Comparison of ENCODE assay signal across 12 cellular contexts in the genomic region with DNA sequence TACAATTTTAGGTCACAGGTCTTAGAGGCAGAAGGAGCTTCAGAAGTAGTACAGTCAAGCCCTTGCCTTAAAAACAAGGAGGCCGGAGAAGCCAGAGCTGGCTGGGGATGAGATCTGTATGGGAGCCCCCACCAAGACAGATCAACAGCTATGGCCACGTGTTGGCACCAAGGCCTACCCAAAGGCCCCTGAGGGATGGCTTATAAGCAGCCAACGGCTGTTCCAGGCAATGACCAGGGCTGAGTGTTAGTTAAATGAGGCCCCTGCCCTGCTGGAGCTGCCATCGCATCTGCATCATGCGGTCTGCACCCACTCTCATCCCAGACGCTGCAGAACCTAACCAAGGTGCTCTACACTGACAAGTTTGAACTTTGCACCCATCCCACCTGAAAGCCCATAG. TPM values are rescaled to one million over a fixed set of nuclear protein-coding genes. Genes with fewer than 3 reads are reported as not detected.
DNase-seq lines count a peak whose midpoint lies in the region; ATAC-seq, FAIRE-seq and TF ChIP-seq lines count a peak whose summit lies in the region.
"Had no signal": no experiment of that assay in that cellular context is flagged by ENCODE, and none has a peak within 500 bp of the region (broad histone marks: within the 10 kb centered on the region; RNA-seq: fewer than 3 reads in every experiment).

No MANE protein-coding gene starts in this region.

- H3K23ac ChIP-seq in mesendoderm (ENCODE audit: low read length): no peak overlapping the region

- H3K9ac ChIP-seq in HepG2 (ENCODE audit: insufficient read depth, low read depth, low read length) (no peak overlapping the region), mesendoderm (ENCODE audit: low read length) (no peak overlapping the region)

- H3K27me3 ChIP-seq in HepG2 (ENCODE audit: control insufficient read depth in 1 of 2, insufficient read depth in 2 of 2, low read length in 2 of 2): no peaks in the 10 kb centered on the region
- H3K27me3 ChIP-seq in right lobe of liver: no peaks in the 10 kb centered on the region
- H3K27me3 ChIP-seq in osteoblast (ENCODE audit: insufficient read depth, low read length): no peaks in the 10 kb centered on the region
- H3K27me3 ChIP-seq in mesendoderm (ENCODE audit: insufficient read depth, low read length, poor library complexity): no peaks in the 10 kb centered on the region

- CTCF ChIA-PET in HepG2 (lab: Yijun Ruan, JAX; ENCODE audit: low intra/inter-chr PET ratio, low total read pairs): no interaction called here

- H3K27ac ChIP-seq in HepG2 (ENCODE audit: extremely low read length, insufficient read depth, low read length) (no peak overlapping the region), right lobe of liver (peak overlapping the region in 1 of 3 donors; percentile 84), cingulate gyrus (ENCODE audit: low read depth, low read length) (peak overlapping the region; percentile 80), osteoblast (ENCODE audit: low read depth, low read length) (peak overlapping the region; percentile 15), mesendoderm (ENCODE audit: low read depth, low read length) (no peak overlapping the region)

- WGBS in HepG2 (ENCODE audit: low lambda C conversion rate): 74% methylated on average over 5 of the region's 6 CpGs
- WGBS in right lobe of liver (ENCODE audit: insufficient coverage, low coverage, low lambda C conversion rate, missing lambda C conversion rate): 63% methylated on average over 3 of the region's 6 CpGs
- WGBS in mesendoderm (ENCODE audit: extremely low coverage, insufficient coverage, low lambda C conversion rate): no CpG with 5 or more reads among the region's 6 CpGs

- TF ChIP-seq POLR2A in HepG2 (IDR thresholded peaks at IDR 0.05; ENCODE audit: insufficient read depth in 1 of 2, low read depth in 2 of 2, low read length in 2 of 2): no peak
- no peak for TF ChIP-seq POLR2A in right lobe of liver (IDR thresholded peaks at IDR 0.05)

- H3K56ac ChIP-seq in mesendoderm (ENCODE audit: low read length): no peak overlapping the region

- H2BK15ac ChIP-seq in mesendoderm (replicated peaks; ENCODE audit: low read depth): no peak overlapping the region

- no peak overlapping the region for H4K8ac ChIP-seq in mesendoderm (ENCODE audit: low read depth, low read length)

- H4K5ac ChIP-seq in mesendoderm (ENCODE audit: low read length): no peak overlapping the region

- FAIRE-seq in HepG2 (lab: Jason Lieb, UNC): no peak
- FAIRE-seq: K562 had no signal

- no peak overlapping the region for H2BK5ac ChIP-seq in mesendoderm (ENCODE audit: low read length)

- no peak overlapping the region for H2AK5ac ChIP-seq in mesendoderm (ENCODE audit: low read length)

- no peak for TF ChIP-seq EP300 in HepG2 (IDR thresholded peaks at IDR 0.05; ENCODE audit: low read depth in 2 of 2, low read length in 2 of 2)
- TF ChIP-seq EP300 in HepG2 (CRISPR knock-in tag; IDR thresholded peaks at IDR 0.05; ENCODE audit: borderline replicate concordance): no peak

- H3K4me2 ChIP-seq in HepG2 (ENCODE audit: low read depth, low read length): no peak overlapping the region
- no peak overlapping the region for H3K4me2 ChIP-seq in osteoblast (ENCODE audit: insufficient read depth, low read length)
- H3K4me2 ChIP-seq in mesendoderm (ENCODE audit: low read length): no peak overlapping the region

- TF ChIP-seq CTCF in HepG2 (CRISPR knock-in tag; IDR thresholded peaks at IDR 0.05): no peak
- no peak for TF ChIP-seq CTCF in right lobe of liver (IDR thresholded peaks at IDR 0.05)
- TF ChIP-seq CTCF in osteoblast (IDR thresholded peaks at IDR 0.05; ENCODE audit: extremely low read depth, low read depth, low read length): no peak

- H2AFZ ChIP-seq in HepG2 (ENCODE audit: low read length): no peak overlapping the region
- no peak overlapping the region for H2AFZ ChIP-seq in osteoblast (ENCODE audit: low read length)

- ATAC-seq in HepG2: no peak
- no peak for ATAC-seq in right lobe of liver
- ATAC-seq in HG03521 (IDR thresholded peaks at IDR 0.05; ENCODE audit: unreplicated experiment): no peak

- peaks cover 44% of the 10 kb centered on the region for H3K79me1 ChIP-seq in mesendoderm (ENCODE audit: low read length)

- POLR2A ChIA-PET in HepG2 (lab: Yijun Ruan, JAX): interaction anchor here (0.9 to 2.1 kb wide), 6 partner anchors 10 to 46 kb away, joined by 3 to 6 read pairs (median 5); a partner anchor contains a TSS

- H3K4ac ChIP-seq in mesendoderm (ENCODE audit: low read depth, low read length): no peak overlapping the region

- no peaks in the 10 kb centered on the region for H3K9me3 ChIP-seq in HepG2 (ENCODE audit: low read length)
- no peaks in the 10 kb centered on the region for H3K9me3 ChIP-seq in right lobe of liver
- H3K9me3 ChIP-seq in osteoblast (ENCODE audit: low read depth, low read length): no peaks in the 10 kb centered on the region

- H3K4me3 ChIP-seq in HepG2 (replicated peaks in 1 of 3; ENCODE audit: insufficient read depth in 1 of 3, low read depth in 2 of 3, low read length in 3 of 3) (no peak overlapping the region), right lobe of liver (no peak overlapping the region), osteoblast (ENCODE audit: insufficient read depth, low read length) (no peak overlapping the region), mesendoderm (ENCODE audit: low read length) (no peak overlapping the region)
- H3K4me3 ChIP-seq: K562 had no signal

- H3K36me3 ChIP-seq in HepG2 (replicated peaks in 1 of 2; ENCODE audit: control insufficient read depth in 1 of 2, insufficient read depth in 2 of 2, low read length in 2 of 2) (peaks cover 13 to 52% of the 10 kb centered on the region in 2 experiments), right lobe of liver (peaks cover 0 to 11% (median 0%) of the 10 kb centered on the region in 4 donors), osteoblast (ENCODE audit: insufficient read depth, low read length) (peaks cover 10% of the 10 kb centered on the region), mesendoderm (ENCODE audit: control insufficient read depth, insufficient read depth, low read length) (no peaks in the 10 kb centered on the region)

- intact Hi-C loops in HepG2 (cut with micrococcal nuclease; ENCODE audit: unreplicated experiment): no loop called here
- intact Hi-C loops in right lobe of liver (cut with DNase I): no loop called here

- in situ Hi-C loops in HepG2 (cut with HindIII; ENCODE audit: extremely low pct_ligation_motif_present, low pct_unique_long_range_greater_than_20kb): loop anchor here (5.0 kb wide), 1 partner anchor 49 kb away; no protein-coding TSS in a partner anchor

- H4K20me1 ChIP-seq in HepG2 (ENCODE audit: insufficient read depth, low read length) (peaks cover 32% of the 10 kb centered on the region), osteoblast (ENCODE audit: insufficient read depth, low read length) (peaks cover 30% of the 10 kb centered on the region)

- H2BK120ac ChIP-seq in mesendoderm (ENCODE audit: low read depth, low read length): no peak overlapping the region

- peaks cover 63% of the 10 kb centered on the region for H3K79me2 ChIP-seq in HepG2 (ENCODE audit: insufficient read depth, low read length)
- H3K79me2 ChIP-seq in osteoblast (ENCODE audit: insufficient read depth, low read length): peaks cover 80% of the 10 kb centered on the region
- H3K79me2 ChIP-seq in mesendoderm (ENCODE audit: control insufficient read depth, insufficient read depth, low read length): peaks cover 39% of the 10 kb centered on the region

- no TSS peak for BruUV-seq in HepG2 (replicated peaks; lab: Mats Ljungman, UMichigan)

- H3K18ac ChIP-seq in mesendoderm (ENCODE audit: low read length): no peak overlapping the region

- no peak for TF ChIP-seq RAD21 in HepG2 (CRISPR knock-in tag; IDR thresholded peaks at IDR 0.05)

- H3K4me1 ChIP-seq in HepG2 (ENCODE audit: insufficient read depth, low read length) (peaks cover 75% of the 10 kb centered on the region), right lobe of liver (peaks cover 0 to 87% (median 50%) of the 10 kb centered on the region in 4 donors), osteoblast (ENCODE audit: insufficient read depth, low read length) (peaks cover 56% of the 10 kb centered on the region), mesendoderm (ENCODE audit: control insufficient read depth, low read depth, low read length) (peaks cover 9% of the 10 kb centered on the region)

- no peak for DNase-seq in HepG2 (ENCODE audit: low spot score)
- DNase-seq in right lobe of liver: no peak
- no peak for DNase-seq in osteoblast (ENCODE audit: insufficient read length, low spot score, missing footprints)
- no peak for DNase-seq in T-helper 9 cell
- no peak for DNase-seq in epidermal melanocyte (ENCODE audit: insufficient read length, low spot score)
- DNase-seq in mesendoderm: no peak
- DNase-seq: AML-193, glutamatergic neuron, NCI-H2081 treated with DMSO at 0.1 percent for 48 hours had no signal

RNA-seq across cellular contexts. Expression of a gene that starts 43.3 kb away (rescaled TPM):
- total RNA-seq in HepG2 (2016; rRNA removed; fragmentation: Illumina TruSeq; extraction: Trizol) (49.5 and 55.2 TPM in 2 replicates), right lobe of liver (10 to 100 TPM; 14.6 to 24.2 (median 17.0) TPM), osteoblast (17.4 and 20.6 TPM in 2 replicates)
- total RNA-seq in HepG2 (2016; cell fraction: cytosol; rRNA removed; fragmentation: Illumina TruSeq; extraction: Trizol; ENCODE audit: low read depth): 28.7 and 32.4 TPM in 2 replicates
- 52.2 and 56.9 TPM in 2 replicates for total RNA-seq in HepG2 (2016; cell fraction: insoluble cytoplasmic fraction; rRNA removed; fragmentation: Illumina TruSeq; extraction: Trizol)
- 27.1 and 29.7 TPM in 2 replicates for total RNA-seq in HepG2 (2016; cell fraction: membrane; rRNA removed; fragmentation: Illumina TruSeq; extraction: Trizol)
- 28.6 and 32.0 TPM in 2 replicates for total RNA-seq in HepG2 (2016; cell fraction: nucleus; rRNA removed; fragmentation: Illumina TruSeq; extraction: Trizol)
- polyA plus RNA-seq in HepG2 (2011; rRNA removed): 28.9 and 30.1 TPM in 2 replicates
- 32.7 and 35.6 TPM in 2 replicates for polyA plus RNA-seq in HepG2 (2011; cell fraction: cytosol; rRNA removed)
- 40.0 and 40.6 TPM in 2 replicates for polyA plus RNA-seq in HepG2 (2011; cell fraction: nucleus; rRNA removed)
- 26.3 and 31.7 TPM in 2 replicates for polyA plus RNA-seq in HepG2 (2012)
- polyA plus RNA-seq in HepG2 (2016; cell fraction: cytosol; fragmentation: Illumina TruSeq; extraction: Trizol; ENCODE audit: low read depth): 14.7 and 15.4 TPM in 2 replicates
- 73.4 and 79.9 TPM in 2 replicates for polyA plus RNA-seq in HepG2 (2016; cell fraction: insoluble cytoplasmic fraction; fragmentation: Illumina TruSeq; extraction: Trizol; ENCODE audit: low read depth)
- polyA plus RNA-seq in HepG2 (2016; cell fraction: membrane; fragmentation: Illumina TruSeq; extraction: Trizol; ENCODE audit: low read depth): 18.7 and 18.8 TPM in 2 replicates
- 55.2 TPM in 2 replicates for polyA plus RNA-seq in HepG2 (2016; cell fraction: nucleus; fragmentation: Illumina TruSeq; extraction: Trizol; ENCODE audit: insufficient read depth, low read depth)
- 53.2 and 59.2 TPM in 2 replicates for polyA minus RNA-seq in HepG2 (2011; rRNA and poly(A)+ RNA removed; ENCODE audit: low replicate concordance)
- polyA minus RNA-seq in HepG2 (2011; cell fraction: cytosol; rRNA and poly(A)+ RNA removed): 9.3 and 12.2 TPM in 2 replicates
- 41.3 and 55.9 TPM in 2 replicates for polyA minus RNA-seq in HepG2 (2011; cell fraction: nucleus; rRNA and poly(A)+ RNA removed)
- polyA plus RNA-seq in mesendoderm (2013, experiment 1 of 2): 49.1 TPM
- polyA plus RNA-seq in mesendoderm (2013, experiment 2 of 2): 48.9 TPM

RNA-seq across cellular contexts. Expression of a gene that starts 46.2 kb away (rescaled TPM):
- total RNA-seq in HepG2 (2016; rRNA removed; fragmentation: Illumina TruSeq; extraction: Trizol) (6.0 and 9.7 TPM in 2 replicates), right lobe of liver (10 to 100 TPM in 5 of 6 experiments, 1 to 10 TPM in 1; 8.9 to 11.7 (median 10.8) TPM), osteoblast (2.1 and 4.3 TPM in 2 replicates)
- total RNA-seq in HepG2 (2016; cell fraction: cytosol; rRNA removed; fragmentation: Illumina TruSeq; extraction: Trizol; ENCODE audit: low read depth): 1.8 and 2.7 TPM in 2 replicates
- 6.0 and 8.3 TPM in 2 replicates for total RNA-seq in HepG2 (2016; cell fraction: insoluble cytoplasmic fraction; rRNA removed; fragmentation: Illumina TruSeq; extraction: Trizol)
- total RNA-seq in HepG2 (2016; cell fraction: membrane; rRNA removed; fragmentation: Illumina TruSeq; extraction: Trizol): 4.1 and 4.3 TPM in 2 replicates
- 14.8 and 19.9 TPM in 2 replicates for total RNA-seq in HepG2 (2016; cell fraction: nucleus; rRNA removed; fragmentation: Illumina TruSeq; extraction: Trizol)
- 12.4 and 15.8 TPM in 2 replicates for polyA plus RNA-seq in HepG2 (2011; rRNA removed)
- polyA plus RNA-seq in HepG2 (2011; cell fraction: cytosol; rRNA removed): 3.6 and 4.9 TPM in 2 replicates
- polyA plus RNA-seq in HepG2 (2011; cell fraction: nucleus; rRNA removed): 222 and 246 TPM in 2 replicates
- polyA plus RNA-seq in HepG2 (2012): 7.9 and 16.7 TPM in 2 replicates
- 0.67 and 0.80 TPM in 2 replicates for polyA plus RNA-seq in HepG2 (2016; cell fraction: cytosol; fragmentation: Illumina TruSeq; extraction: Trizol; ENCODE audit: low read depth)
- polyA plus RNA-seq in HepG2 (2016; cell fraction: insoluble cytoplasmic fraction; fragmentation: Illumina TruSeq; extraction: Trizol; ENCODE audit: low read depth): 6.4 and 7.7 TPM in 2 replicates
- 1.5 and 1.8 TPM in 2 replicates for polyA plus RNA-seq in HepG2 (2016; cell fraction: membrane; fragmentation: Illumina TruSeq; extraction: Trizol; ENCODE audit: low read depth)
- 69.9 and 76.5 TPM in 2 replicates for polyA plus RNA-seq in HepG2 (2016; cell fraction: nucleus; fragmentation: Illumina TruSeq; extraction: Trizol; ENCODE audit: insufficient read depth, low read depth)
- polyA minus RNA-seq in HepG2 (2011; rRNA and poly(A)+ RNA removed; ENCODE audit: low replicate concordance): 8.9 and 19.6 TPM in 2 replicates
- polyA minus RNA-seq in HepG2 (2011; cell fraction: cytosol; rRNA and poly(A)+ RNA removed): 2.9 and 3.9 TPM in 2 replicates
- 18.7 and 21.3 TPM in 2 replicates for polyA minus RNA-seq in HepG2 (2011; cell fraction: nucleus; rRNA and poly(A)+ RNA removed)
- polyA plus RNA-seq in mesendoderm (2013, experiment 1 of 2): 11.0 TPM
- polyA plus RNA-seq in mesendoderm (2013, experiment 2 of 2): 11.0 TPM

RNA-seq across cellular contexts. Expression of a gene that starts 55.7 kb away (rescaled TPM):
- total RNA-seq in HepG2 (2016; rRNA removed; fragmentation: Illumina TruSeq; extraction: Trizol) (not detected in 2 replicates), right lobe of liver (10 to 100 TPM in 5 of 6 experiments, 1 to 10 TPM in 1; 6.1 to 32.5 (median 16.0) TPM), osteoblast (0.29 and 0.36 TPM in 2 replicates)
- total RNA-seq in HepG2 (2016; cell fraction: cytosol; rRNA removed; fragmentation: Illumina TruSeq; extraction: Trizol; ENCODE audit: low read depth): not detected in 2 replicates
- not detected in 2 replicates for total RNA-seq in HepG2 (2016; cell fraction: insoluble cytoplasmic fraction; rRNA removed; fragmentation: Illumina TruSeq; extraction: Trizol)
- total RNA-seq in HepG2 (2016; cell fraction: membrane; rRNA removed; fragmentation: Illumina TruSeq; extraction: Trizol): not detected in 2 replicates
- not detected in 2 replicates for total RNA-seq in HepG2 (2016; cell fraction: nucleus; rRNA removed; fragmentation: Illumina TruSeq; extraction: Trizol)
- not detected in 2 replicates for polyA plus RNA-seq in HepG2 (2011; rRNA removed)
- polyA plus RNA-seq in HepG2 (2011; cell fraction: cytosol; rRNA removed): not detected in 2 replicates
- 0.10 TPM in 1 of 2 replicates, not detected in the other for polyA plus RNA-seq in HepG2 (2011; cell fraction: nucleus; rRNA removed)
- polyA plus RNA-seq in HepG2 (2012): not detected in 2 replicates
- not detected in 2 replicates for polyA plus RNA-seq in HepG2 (2016; cell fraction: cytosol; fragmentation: Illumina TruSeq; extraction: Trizol; ENCODE audit: low read depth)
- polyA plus RNA-seq in HepG2 (2016; cell fraction: insoluble cytoplasmic fraction; fragmentation: Illumina TruSeq; extraction: Trizol; ENCODE audit: low read depth): not detected in 2 replicates
- polyA plus RNA-seq in HepG2 (2016; cell fraction: membrane; fragmentation: Illumina TruSeq; extraction: Trizol; ENCODE audit: low read depth): not detected in 2 replicates
- not detected in 2 replicates for polyA plus RNA-seq in HepG2 (2016; cell fraction: nucleus; fragmentation: Illumina TruSeq; extraction: Trizol; ENCODE audit: insufficient read depth, low read depth)
- polyA minus RNA-seq in HepG2 (2011; rRNA and poly(A)+ RNA removed; ENCODE audit: low replicate concordance): not detected in 2 replicates
- not detected in 2 replicates for polyA minus RNA-seq in HepG2 (2011; cell fraction: cytosol; rRNA and poly(A)+ RNA removed)
- not detected in 2 replicates for polyA minus RNA-seq in HepG2 (2011; cell fraction: nucleus; rRNA and poly(A)+ RNA removed)
- polyA plus RNA-seq in mesendoderm (2013, experiment 1 of 2): 4.0 TPM
- 4.5 TPM for polyA plus RNA-seq in mesendoderm (2013, experiment 2 of 2)
- total RNA-seq: K562 had no signal
- polyA plus RNA-seq: K562 had no signal

Comparison
In these comparisons a context has a peak if more than half of its experiments do, and no peak if none do; other contexts are left out.
1. H3K27ac ChIP-seq: peak in cingulate gyrus (single experiment) and osteoblast (single experiment); none in HepG2 (single experiment) and mesendoderm (single experiment).